21 cellular contexts compared by ENCODE assay signal in genomic region chr4:113618205-113618604, GRCh38.
DNase-seq lines count a peak whose midpoint lies in the region; ATAC-seq, FAIRE-seq and TF ChIP-seq lines count a peak whose summit lies in the region.
"Had no signal": no experiment of that assay in that cellular context is flagged by ENCODE, and none has a peak within 500 bp of the region (broad histone marks: within the 10 kb centered on the region; RNA-seq: fewer than 3 reads in every experiment).

No MANE protein-coding gene starts in this region.

- peak overlapping the region in 7 of 10 donors; percentile 4 to 62 (median 51) for H3K27ac ChIP-seq in heart right ventricle
- H3K27ac ChIP-seq: adrenal gland, vagina had no signal

- no peak overlapping the region for H3K27ac Mint-ChIP-seq in stimulated activated memory B cell treated with anti-CD40 and anti-IgM and Interleukin-4, amounts not matched to agents 10 μg/mL and 1 μg/mL and 100 μg/mL, for 72 hours
- H3K27ac Mint-ChIP-seq: activated CD8-positive, alpha-beta T cell treated with anti-CD3 and anti-CD28 coated beads for 36 hours; nephron had no signal

- intact Hi-C loops in heart right ventricle (cut with DNase I), result loop anchor here in 2 of 10 donors (10.0 kb wide), 2 partner anchors 63 to 127 kb away; no protein-coding TSS in a partner anchor
- intact Hi-C loops in left cardiac atrium (cut with DNase I), result no loop called here

- TF ChIP-seq CTCF in heart right ventricle (IDR thresholded peaks at IDR 0.05) (no peak), fibroblast of the aortic adventitia (IDR thresholded peaks at IDR 0.05; ENCODE audit: insufficient read depth, low read length) (no peak)

- H3K36me3 Mint-ChIP-seq in stimulated activated memory B cell treated with anti-CD40 and anti-IgM and Interleukin-4, amounts not matched to agents 10 μg/mL and 1 μg/mL and 100 μg/mL, for 72 hours, result peaks cover 23% of the 10 kb centered on the region

- WGBS in heart right ventricle, 2 donors, result 36 to 39% methylated on average over 2 of the region's 2 CpGs

- DNase-seq in heart right ventricle (no peak), left cardiac atrium (no peak), NCI-H2171 treated with DMSO at 0.1 percent for 48 hours (lab: John Stamatoyannopoulos, UW) (peak; percentile 77), fibroblast of the aortic adventitia (ENCODE audit: low read depth) (peak; percentile 16), mucosa of gallbladder (ENCODE audit: low spot score) (no peak), H54 (ENCODE audit: insufficient read length, low spot score) (no peak), NCI-H1930 (lab: John Stamatoyannopoulos, UW) (no peak)
- DNase-seq: activated CD8-positive, alpha-beta T cell treated with anti-CD3 and anti-CD28 coated beads for 36 hours; adrenal gland; caudate nucleus; effector memory CD4-positive, alpha-beta T cell; foreskin fibroblast; mammary epithelial cell; MM.1S; NCI-H187 treated with DMSO at 0.1 percent for 48 hours; NCI-H526; SW 1271 had no signal

- H3K9me3 ChIP-seq in heart right ventricle, result no peaks in the 10 kb centered on the region
- H3K9me3 ChIP-seq: adrenal gland, vagina had no signal

- H3K4me1 Mint-ChIP-seq in stimulated activated memory B cell treated with anti-CD40 and anti-IgM and Interleukin-4, amounts not matched to agents 10 μg/mL and 1 μg/mL and 100 μg/mL, for 72 hours, result peaks cover 18% of the 10 kb centered on the region

- H3K4me1 ChIP-seq in heart right ventricle, result peaks cover 0 to 82% (median 42%) of the 10 kb centered on the region in 9 donors

- H3K9me3 Mint-ChIP-seq in stimulated activated memory B cell treated with anti-CD40 and anti-IgM and Interleukin-4, amounts not matched to agents 10 μg/mL and 1 μg/mL and 100 μg/mL, for 72 hours, result no peaks in the 10 kb centered on the region
- H3K9me3 Mint-ChIP-seq: activated CD8-positive, alpha-beta T cell treated with anti-CD3 and anti-CD28 coated beads for 36 hours; nephron had no signal

- FAIRE-seq in H54 (lab: Jason Lieb, UNC), result no peak

- H3K4me3 ChIP-seq in heart right ventricle (no peak overlapping the region), fibroblast of the aortic adventitia (ENCODE audit: low read depth, low read length) (no peak overlapping the region)
- H3K4me3 ChIP-seq: adrenal gland, vagina had no signal

- no peak overlapping the region for H3K4me3 Mint-ChIP-seq in stimulated activated memory B cell treated with anti-CD40 and anti-IgM and Interleukin-4, amounts not matched to agents 10 μg/mL and 1 μg/mL and 100 μg/mL, for 72 hours
- H3K4me3 Mint-ChIP-seq: activated CD8-positive, alpha-beta T cell treated with anti-CD3 and anti-CD28 coated beads for 36 hours; nephron had no signal

- H3K36me3 ChIP-seq in heart right ventricle, result no peaks in the 10 kb centered on the region
- H3K36me3 ChIP-seq: adrenal gland, vagina had no signal

- H3K27me3 ChIP-seq in heart right ventricle, result no peaks in the 10 kb centered on the region
- H3K27me3 ChIP-seq: adrenal gland, vagina had no signal

- ATAC-seq in heart right ventricle (peak in 3 of 8 donors; percentile 39 to 56 (median 40)), left cardiac atrium (no peak)
- ATAC-seq in stimulated activated memory B cell treated with anti-CD40 and anti-IgM and Interleukin-4, amounts not matched to agents 10 μg/mL and 1 μg/mL and 100 μg/mL, for 72 hours, result peak; percentile 63
- ATAC-seq: activated CD8-positive, alpha-beta T cell treated with anti-CD3 and anti-CD28 coated beads for 36 hours; HCT116 had no signal

- TF ChIP-seq POLR2A in H54 (IDR thresholded peaks at IDR 0.05; ENCODE audit: low read depth, low read length), result no peak

- no peaks in the 10 kb centered on the region for H3K27me3 Mint-ChIP-seq in stimulated activated memory B cell treated with anti-CD40 and anti-IgM and Interleukin-4, amounts not matched to agents 10 μg/mL and 1 μg/mL and 100 μg/mL, for 72 hours
- H3K27me3 Mint-ChIP-seq: activated CD8-positive, alpha-beta T cell treated with anti-CD3 and anti-CD28 coated beads for 36 hours had no signal

Comparison
In these comparisons a context has a peak if more than half of its experiments do, and no peak if none do; other contexts are left out.
1. DNase-seq: peak in NCI-H2171 treated with DMSO at 0.1 percent for 48 hours (single experiment) and fibroblast of the aortic adventitia (single experiment); none in heart right ventricle (0 of 2), left cardiac atrium (single experiment), mucosa of gallbladder (single experiment), H54 (single experiment) and NCI-H1930 (0 of 2).